2 cellular contexts compared by ENCODE assay signal in the genomic region with DNA sequence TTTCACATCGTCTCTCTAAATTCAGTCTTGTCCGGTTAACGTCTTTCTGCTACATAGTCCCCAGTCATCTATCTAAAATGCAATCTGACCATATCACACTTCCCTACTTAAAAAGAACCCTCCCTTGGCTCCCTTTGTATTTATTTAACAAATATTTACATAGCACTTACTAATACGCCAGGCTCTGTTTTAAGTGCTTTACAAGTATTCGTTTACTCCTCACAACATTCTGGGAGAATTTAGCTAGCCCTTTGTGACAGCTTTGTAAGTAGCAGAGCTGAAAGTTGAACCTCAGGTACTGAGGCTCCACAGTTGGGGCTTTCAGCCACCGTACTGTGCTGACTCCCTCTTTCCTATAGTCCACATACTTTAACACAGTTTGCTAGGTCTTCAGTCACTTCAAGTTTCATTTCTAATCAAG.
TF ChIP-seq lines count a peak whose summit lies in the region.

No MANE protein-coding gene starts in this region.

TF ChIP-seq in WTC11, 78 proteins besides CTCF, POLR2A, EP300 and RAD21 (continued from another document):
- TF ChIP-seq, protein P1, sequence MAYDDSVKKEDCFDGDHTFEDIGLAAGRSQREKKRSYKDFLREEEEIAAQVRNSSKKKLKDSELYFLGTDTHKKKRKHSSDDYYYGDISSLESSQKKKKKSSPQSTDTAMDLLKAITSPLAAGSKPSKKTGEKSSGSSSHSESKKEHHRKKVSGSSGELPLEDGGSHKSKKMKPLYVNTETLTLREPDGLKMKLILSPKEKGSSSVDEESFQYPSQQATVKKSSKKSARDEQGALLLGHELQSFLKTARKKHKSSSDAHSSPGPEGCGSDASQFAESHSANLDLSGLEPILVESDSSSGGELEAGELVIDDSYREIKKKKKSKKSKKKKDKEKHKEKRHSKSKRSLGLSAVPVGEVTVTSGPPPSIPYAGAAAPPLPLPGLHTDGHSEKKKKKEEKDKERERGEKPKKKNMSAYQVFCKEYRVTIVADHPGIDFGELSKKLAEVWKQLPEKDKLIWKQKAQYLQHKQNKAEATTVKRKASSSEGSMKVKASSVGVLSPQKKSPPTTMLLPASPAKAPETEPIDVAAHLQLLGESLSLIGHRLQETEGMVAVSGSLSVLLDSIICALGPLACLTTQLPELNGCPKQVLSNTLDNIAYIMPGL (CRISPR knock-in tag; IDR thresholded peaks at IDR 0.05) = no peak
- TF ChIP-seq NR1H2 (CRISPR knock-in tag; IDR thresholded peaks at IDR 0.05) (no peak), RELA (CRISPR knock-in tag; IDR thresholded peaks at IDR 0.05; ENCODE audit: borderline replicate concordance) (no peak), ETV6 (CRISPR knock-in tag; IDR thresholded peaks at IDR 0.05) (no peak), EMX1 (CRISPR knock-in tag; IDR thresholded peaks at IDR 0.05) (no peak), NR2C2 (CRISPR knock-in tag; IDR thresholded peaks at IDR 0.05) (no peak), TCF7 (CRISPR knock-in tag; IDR thresholded peaks at IDR 0.05; ENCODE audit: low read depth) (no peak), NFE2L1 (CRISPR knock-in tag; IDR thresholded peaks at IDR 0.05) (no peak), ZNF232 (CRISPR knock-in tag; IDR thresholded peaks at IDR 0.05) (no peak), KAT7 (CRISPR knock-in tag; IDR thresholded peaks at IDR 0.05; ENCODE audit: borderline replicate concordance) (no peak), FOXK1 (CRISPR knock-in tag; IDR thresholded peaks at IDR 0.05) (no peak)
- TF ChIP-seq, protein P2, sequence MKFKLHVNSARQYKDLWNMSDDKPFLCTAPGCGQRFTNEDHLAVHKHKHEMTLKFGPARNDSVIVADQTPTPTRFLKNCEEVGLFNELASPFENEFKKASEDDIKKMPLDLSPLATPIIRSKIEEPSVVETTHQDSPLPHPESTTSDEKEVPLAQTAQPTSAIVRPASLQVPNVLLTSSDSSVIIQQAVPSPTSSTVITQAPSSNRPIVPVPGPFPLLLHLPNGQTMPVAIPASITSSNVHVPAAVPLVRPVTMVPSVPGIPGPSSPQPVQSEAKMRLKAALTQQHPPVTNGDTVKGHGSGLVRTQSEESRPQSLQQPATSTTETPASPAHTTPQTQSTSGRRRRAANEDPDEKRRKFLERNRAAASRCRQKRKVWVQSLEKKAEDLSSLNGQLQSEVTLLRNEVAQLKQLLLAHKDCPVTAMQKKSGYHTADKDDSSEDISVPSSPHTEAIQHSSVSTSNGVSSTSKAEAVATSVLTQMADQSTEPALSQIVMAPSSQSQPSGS (CRISPR knock-in tag; IDR thresholded peaks at IDR 0.05; ENCODE audit: borderline replicate concordance, low read depth) = no peak

TF ChIP-seq in HepG2, 621 proteins besides CTCF, POLR2A, EP300 and RAD21 (continued from another document and continues in another):
- TF ChIP-seq ZSCAN20 (CRISPR knock-in tag; IDR thresholded peaks at IDR 0.05; ENCODE audit: borderline replicate concordance) (no peak), ISL2 (CRISPR knock-in tag; IDR thresholded peaks at IDR 0.05) (peak; percentile 41; the same call in 1 of the 2 replicates), MXI1 (IDR thresholded peaks at IDR 0.05; ENCODE audit: borderline replicate concordance, low read depth, low read length) (no peak), RFXAP (CRISPR knock-in tag; IDR thresholded peaks at IDR 0.05; ENCODE audit: borderline replicate concordance) (no peak), ZNF570 (CRISPR knock-in tag; IDR thresholded peaks at IDR 0.05; ENCODE audit: borderline replicate concordance) (no peak), SOX6 (IDR thresholded peaks at IDR 0.05) (no peak), SOX6 (CRISPR knock-in tag; IDR thresholded peaks at IDR 0.05) (no peak), KDM3A (CRISPR knock-in tag; IDR thresholded peaks at IDR 0.05; ENCODE audit: low read depth) (no peak), FOSL1 (CRISPR knock-in tag; IDR thresholded peaks at IDR 0.05; ENCODE audit: borderline replicate concordance) (no peak), SPEN (CRISPR knock-in tag; IDR thresholded peaks at IDR 0.05; ENCODE audit: low read depth) (no peak), ONECUT2 (CRISPR knock-in tag; IDR thresholded peaks at IDR 0.05) (no peak), RARA (CRISPR knock-in tag; IDR thresholded peaks at IDR 0.05) (0 out of 2 replicates have a peak, but pooled peaks have one; percentile 5), HDAC1 (CRISPR knock-in tag; IDR thresholded peaks at IDR 0.05) (no peak), NR2F1 (CRISPR knock-in tag; IDR thresholded peaks at IDR 0.05) (no peak), ZZZ3 (CRISPR knock-in tag; IDR thresholded peaks at IDR 0.05; ENCODE audit: borderline replicate concordance) (no peak)
- TF ChIP-seq, protein P3, sequence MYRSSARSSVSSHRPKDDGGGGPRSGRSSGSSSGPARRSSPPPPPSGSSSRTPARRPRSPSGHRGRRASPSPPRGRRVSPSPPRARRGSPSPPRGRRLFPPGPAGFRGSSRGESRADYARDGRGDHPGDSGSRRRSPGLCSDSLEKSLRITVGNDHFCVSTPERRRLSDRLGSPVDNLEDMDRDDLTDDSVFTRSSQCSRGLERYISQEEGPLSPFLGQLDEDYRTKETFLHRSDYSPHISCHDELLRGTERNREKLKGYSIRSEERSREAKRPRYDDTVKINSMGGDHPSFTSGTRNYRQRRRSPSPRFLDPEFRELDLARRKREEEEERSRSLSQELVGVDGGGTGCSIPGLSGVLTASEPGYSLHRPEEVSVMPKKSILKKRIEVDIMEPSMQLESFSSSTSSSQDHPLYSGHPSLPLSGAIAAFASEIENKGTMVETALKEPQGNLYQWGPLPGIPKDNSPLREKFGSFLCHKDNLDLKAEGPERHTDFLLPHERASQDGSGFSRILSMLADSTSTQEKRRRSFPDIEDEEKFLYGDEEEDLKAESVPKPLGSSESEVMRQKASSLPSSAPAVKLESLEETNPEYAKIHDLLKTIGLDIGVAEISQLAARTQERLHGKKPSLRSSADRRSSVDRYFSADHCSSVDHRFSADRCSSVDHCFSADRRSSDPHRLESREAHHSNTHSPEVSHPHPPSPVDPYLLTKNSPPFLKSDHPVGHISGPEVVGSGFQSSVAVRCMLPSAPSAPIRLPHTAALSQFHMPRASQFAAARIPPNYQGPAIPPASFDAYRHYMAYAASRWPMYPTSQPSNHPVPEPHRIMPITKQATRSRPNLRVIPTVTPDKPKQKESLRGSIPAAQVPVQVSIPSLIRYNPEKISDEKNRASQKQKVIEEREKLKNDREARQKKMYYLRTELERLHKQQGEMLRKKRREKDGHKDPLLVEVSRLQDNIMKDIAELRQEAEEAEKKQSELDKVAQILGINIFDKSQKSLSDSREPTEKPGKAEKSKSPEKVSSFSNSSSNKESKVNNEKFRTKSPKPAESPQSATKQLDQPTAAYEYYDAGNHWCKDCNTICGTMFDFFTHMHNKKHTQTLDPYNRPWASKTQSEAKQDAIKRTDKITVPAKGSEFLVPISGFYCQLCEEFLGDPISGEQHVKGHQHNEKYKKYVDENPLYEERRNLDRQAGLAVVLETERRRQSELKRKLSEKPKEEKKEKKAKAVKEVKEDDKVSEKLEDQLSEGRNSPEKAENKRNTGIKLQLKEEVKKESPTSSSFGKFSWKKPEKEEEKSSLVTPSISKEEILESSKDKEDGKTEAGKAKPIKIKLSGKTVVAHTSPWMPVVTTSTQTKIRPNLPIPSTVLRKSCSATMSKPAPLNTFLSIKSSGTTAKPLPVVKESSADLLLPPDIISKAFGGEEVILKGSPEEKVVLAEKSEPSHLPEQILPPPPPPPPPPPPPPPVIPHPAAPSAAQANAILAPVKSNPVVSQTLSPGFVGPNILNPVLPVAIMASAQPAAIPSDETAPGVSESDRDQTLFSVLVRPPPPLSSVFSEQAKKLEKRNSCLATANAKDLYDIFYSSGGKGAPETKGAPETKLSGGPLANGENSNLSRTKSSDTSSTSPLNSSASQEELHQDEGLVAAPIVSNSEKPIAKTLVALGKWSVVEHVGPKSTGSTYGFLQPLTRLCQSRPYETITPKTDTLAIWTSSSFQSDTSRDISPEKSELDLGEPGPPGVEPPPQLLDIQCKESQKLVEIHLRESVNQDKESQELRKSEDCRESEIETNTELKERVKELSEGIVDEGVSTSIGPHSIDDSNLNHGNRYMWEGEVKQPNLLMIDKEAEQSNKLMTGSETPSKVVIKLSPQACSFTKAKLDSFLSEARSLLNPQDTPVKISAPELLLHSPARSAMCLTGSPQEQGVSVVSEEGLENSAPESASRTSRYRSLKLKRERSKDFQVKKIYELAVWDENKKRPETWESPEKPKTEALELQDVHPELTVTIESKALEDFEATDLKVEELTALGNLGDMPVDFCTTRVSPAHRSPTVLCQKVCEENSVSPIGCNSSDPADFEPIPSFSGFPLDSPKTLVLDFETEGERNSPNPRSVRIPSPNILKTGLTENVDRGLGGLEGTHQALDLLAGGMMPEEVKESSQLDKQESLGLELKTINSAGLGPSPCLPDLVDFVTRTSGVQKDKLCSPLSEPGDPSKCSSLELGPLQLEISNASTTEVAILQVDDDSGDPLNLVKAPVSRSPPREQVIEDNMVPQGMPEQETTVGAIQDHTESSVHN (CRISPR knock-in tag; IDR thresholded peaks at IDR 0.05) = no peak
- TF ChIP-seq, protein P4, sequence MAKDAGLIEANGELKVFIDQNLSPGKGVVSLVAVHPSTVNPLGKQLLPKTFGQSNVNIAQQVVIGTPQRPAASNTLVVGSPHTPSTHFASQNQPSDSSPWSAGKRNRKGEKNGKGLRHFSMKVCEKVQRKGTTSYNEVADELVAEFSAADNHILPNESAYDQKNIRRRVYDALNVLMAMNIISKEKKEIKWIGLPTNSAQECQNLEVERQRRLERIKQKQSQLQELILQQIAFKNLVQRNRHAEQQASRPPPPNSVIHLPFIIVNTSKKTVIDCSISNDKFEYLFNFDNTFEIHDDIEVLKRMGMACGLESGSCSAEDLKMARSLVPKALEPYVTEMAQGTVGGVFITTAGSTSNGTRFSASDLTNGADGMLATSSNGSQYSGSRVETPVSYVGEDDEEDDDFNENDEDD (CRISPR knock-in tag; IDR thresholded peaks at IDR 0.05; ENCODE audit: borderline replicate concordance) = no peak
- TF ChIP-seq, protein P5, sequence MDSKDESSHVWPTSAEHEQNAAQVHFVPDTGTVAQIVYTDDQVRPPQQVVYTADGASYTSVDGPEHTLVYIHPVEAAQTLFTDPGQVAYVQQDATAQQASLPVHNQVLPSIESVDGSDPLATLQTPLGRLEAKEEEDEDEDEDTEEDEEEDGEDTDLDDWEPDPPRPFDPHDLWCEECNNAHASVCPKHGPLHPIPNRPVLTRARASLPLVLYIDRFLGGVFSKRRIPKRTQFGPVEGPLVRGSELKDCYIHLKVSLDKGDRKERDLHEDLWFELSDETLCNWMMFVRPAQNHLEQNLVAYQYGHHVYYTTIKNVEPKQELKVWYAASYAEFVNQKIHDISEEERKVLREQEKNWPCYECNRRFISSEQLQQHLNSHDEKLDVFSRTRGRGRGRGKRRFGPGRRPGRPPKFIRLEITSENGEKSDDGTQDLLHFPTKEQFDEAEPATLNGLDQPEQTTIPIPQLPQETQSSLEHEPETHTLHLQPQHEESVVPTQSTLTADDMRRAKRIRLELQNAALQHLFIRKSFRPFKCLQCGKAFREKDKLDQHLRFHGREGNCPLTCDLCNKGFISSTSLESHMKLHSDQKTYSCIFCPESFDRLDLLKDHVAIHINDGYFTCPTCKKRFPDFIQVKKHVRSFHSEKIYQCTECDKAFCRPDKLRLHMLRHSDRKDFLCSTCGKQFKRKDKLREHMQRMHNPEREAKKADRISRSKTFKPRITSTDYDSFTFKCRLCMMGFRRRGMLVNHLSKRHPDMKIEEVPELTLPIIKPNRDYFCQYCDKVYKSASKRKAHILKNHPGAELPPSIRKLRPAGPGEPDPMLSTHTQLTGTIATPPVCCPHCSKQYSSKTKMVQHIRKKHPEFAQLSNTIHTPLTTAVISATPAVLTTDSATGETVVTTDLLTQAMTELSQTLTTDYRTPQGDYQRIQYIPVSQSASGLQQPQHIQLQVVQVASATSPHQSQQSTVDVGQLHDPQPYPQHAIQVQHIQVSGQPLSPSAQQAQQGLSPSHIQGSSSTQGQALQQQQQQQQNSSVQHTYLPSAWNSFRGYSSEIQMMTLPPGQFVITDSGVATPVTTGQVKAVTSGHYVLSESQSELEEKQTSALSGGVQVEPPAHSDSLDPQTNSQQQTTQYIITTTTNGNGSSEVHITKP (CRISPR knock-in tag; IDR thresholded peaks at IDR 0.05; ENCODE audit: low read depth) = no peak
- TF ChIP-seq, protein P6, sequence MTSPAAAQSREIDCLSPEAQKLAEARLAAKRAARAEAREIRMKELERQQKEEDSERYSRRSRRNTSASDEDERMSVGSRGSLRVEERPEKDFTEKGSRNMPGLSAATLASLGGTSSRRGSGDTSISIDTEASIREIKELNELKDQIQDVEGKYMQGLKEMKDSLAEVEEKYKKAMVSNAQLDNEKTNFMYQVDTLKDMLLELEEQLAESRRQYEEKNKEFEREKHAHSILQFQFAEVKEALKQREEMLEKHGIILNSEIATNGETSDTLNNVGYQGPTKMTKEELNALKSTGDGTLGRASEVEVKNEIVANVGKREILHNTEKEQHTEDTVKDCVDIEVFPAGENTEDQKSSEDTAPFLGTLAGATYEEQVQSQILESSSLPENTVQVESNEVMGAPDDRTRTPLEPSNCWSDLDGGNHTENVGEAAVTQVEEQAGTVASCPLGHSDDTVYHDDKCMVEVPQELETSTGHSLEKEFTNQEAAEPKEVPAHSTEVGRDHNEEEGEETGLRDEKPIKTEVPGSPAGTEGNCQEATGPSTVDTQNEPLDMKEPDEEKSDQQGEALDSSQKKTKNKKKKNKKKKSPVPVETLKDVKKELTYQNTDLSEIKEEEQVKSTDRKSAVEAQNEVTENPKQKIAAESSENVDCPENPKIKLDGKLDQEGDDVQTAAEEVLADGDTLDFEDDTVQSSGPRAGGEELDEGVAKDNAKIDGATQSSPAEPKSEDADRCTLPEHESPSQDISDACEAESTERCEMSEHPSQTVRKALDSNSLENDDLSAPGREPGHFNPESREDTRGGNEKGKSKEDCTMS (CRISPR knock-in tag; conservative IDR thresholded peaks at IDR 0.05) = no peak
- TF ChIP-seq, protein P7, sequence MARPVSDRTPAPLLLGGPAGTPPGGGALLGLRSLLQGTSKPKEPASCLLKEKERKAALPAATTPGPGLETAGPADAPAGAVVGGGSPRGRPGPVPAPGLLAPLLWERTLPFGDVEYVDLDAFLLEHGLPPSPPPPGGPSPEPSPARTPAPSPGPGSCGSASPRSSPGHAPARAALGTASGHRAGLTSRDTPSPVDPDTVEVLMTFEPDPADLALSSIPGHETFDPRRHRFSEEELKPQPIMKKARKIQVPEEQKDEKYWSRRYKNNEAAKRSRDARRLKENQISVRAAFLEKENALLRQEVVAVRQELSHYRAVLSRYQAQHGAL (CRISPR knock-in tag; IDR thresholded peaks at IDR 0.05; ENCODE audit: not compliant biosample characterization) = no peak
